Comparison of ENCODE assay signal across 1 cellular context in the genomic region with DNA sequence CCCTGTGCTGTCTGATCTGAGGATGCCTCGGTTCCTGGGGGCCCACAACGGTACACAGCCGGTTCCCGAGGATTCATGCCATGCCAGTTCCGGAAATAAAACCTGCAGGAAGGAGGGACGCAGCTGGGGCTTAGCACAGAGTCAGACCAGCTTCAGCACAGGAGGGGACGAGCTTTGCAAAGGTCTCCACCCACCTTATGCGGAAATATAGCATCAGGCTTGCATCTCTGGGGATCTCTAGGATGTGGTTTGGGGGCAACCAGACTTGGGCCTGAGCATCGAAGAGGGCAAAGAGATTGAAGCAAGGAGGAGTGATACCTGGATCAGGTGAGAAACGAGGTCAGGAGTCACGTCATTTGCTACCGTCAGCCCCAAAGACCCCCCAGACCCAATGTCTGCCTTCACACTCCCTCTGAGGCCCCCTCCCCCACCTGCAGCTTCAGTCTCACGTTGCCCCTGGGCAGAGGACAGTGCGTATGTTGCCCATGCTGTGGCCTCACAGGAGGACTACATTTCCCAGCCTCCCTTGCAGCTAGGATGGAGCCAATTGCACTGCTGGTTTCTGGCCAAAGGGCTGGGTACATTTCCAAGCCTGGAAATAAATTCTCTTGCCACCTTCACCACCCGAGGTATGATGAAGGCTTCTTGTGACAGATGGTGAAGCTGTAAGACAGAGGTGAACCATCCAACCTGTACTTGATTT.
TF ChIP-seq lines count a peak whose summit lies in the region.

No MANE protein-coding gene starts in this region.

TF ChIP-seq in HCT116, 20 proteins besides CTCF, POLR2A, EP300 and RAD21:
- TF ChIP-seq YY1 (IDR thresholded peaks at IDR 0.05; ENCODE audit: extremely low read depth, insufficient replicate concordance, low read depth, low read length) = no peak
- TF ChIP-seq SP1 (IDR thresholded peaks at IDR 0.05; ENCODE audit: low read depth) = no peak
- TF ChIP-seq JUND (IDR thresholded peaks at IDR 0.05) = no peak
- TF ChIP-seq CBX3 (IDR thresholded peaks at IDR 0.05; ENCODE audit: low read depth) = no peak
- no peak for TF ChIP-seq EZH2phosphoT487 (IDR thresholded peaks at IDR 0.05; ENCODE audit: borderline replicate concordance)
- TF ChIP-seq ZFX (IDR thresholded peaks at IDR 0.05) = no peak
- TF ChIP-seq ELF1 (IDR thresholded peaks at IDR 0.05; ENCODE audit: borderline replicate concordance, low read depth) = no peak
- no peak for TF ChIP-seq POLR2AphosphoS5 (IDR thresholded peaks at IDR 0.05; ENCODE audit: low read depth, low read length)
- TF ChIP-seq TCF7L2 (IDR thresholded peaks at IDR 0.05; ENCODE audit: borderline replicate concordance, extremely low read depth, insufficient read depth, insufficient read length) = no peak
- no peak for TF ChIP-seq REST (IDR thresholded peaks at IDR 0.05; ENCODE audit: low read depth)
- TF ChIP-seq ATF3 (IDR thresholded peaks at IDR 0.05) = no peak
- no peak for TF ChIP-seq CEBPB (IDR thresholded peaks at IDR 0.05; ENCODE audit: low read depth)
- TF ChIP-seq ZNF274 (IDR thresholded peaks at IDR 0.05; ENCODE audit: low read depth, low read length) = no peak
- TF ChIP-seq, protein P1, sequence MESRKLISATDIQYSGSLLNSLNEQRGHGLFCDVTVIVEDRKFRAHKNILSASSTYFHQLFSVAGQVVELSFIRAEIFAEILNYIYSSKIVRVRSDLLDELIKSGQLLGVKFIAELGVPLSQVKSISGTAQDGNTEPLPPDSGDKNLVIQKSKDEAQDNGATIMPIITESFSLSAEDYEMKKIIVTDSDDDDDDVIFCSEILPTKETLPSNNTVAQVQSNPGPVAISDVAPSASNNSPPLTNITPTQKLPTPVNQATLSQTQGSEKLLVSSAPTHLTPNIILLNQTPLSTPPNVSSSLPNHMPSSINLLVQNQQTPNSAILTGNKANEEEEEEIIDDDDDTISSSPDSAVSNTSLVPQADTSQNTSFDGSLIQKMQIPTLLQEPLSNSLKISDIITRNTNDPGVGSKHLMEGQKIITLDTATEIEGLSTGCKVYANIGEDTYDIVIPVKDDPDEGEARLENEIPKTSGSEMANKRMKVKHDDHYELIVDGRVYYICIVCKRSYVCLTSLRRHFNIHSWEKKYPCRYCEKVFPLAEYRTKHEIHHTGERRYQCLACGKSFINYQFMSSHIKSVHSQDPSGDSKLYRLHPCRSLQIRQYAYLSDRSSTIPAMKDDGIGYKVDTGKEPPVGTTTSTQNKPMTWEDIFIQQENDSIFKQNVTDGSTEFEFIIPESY (IDR thresholded peaks at IDR 0.05; ENCODE audit: extremely low read depth, insufficient replicate concordance, low read length) = no peak
- no peak for TF ChIP-seq SIN3A (IDR thresholded peaks at IDR 0.05; ENCODE audit: low read depth)
TF ChIP-seq in HCT116: peak in this region for 0.
